24 cellular contexts compared by ENCODE assay signal in the genomic region with DNA sequence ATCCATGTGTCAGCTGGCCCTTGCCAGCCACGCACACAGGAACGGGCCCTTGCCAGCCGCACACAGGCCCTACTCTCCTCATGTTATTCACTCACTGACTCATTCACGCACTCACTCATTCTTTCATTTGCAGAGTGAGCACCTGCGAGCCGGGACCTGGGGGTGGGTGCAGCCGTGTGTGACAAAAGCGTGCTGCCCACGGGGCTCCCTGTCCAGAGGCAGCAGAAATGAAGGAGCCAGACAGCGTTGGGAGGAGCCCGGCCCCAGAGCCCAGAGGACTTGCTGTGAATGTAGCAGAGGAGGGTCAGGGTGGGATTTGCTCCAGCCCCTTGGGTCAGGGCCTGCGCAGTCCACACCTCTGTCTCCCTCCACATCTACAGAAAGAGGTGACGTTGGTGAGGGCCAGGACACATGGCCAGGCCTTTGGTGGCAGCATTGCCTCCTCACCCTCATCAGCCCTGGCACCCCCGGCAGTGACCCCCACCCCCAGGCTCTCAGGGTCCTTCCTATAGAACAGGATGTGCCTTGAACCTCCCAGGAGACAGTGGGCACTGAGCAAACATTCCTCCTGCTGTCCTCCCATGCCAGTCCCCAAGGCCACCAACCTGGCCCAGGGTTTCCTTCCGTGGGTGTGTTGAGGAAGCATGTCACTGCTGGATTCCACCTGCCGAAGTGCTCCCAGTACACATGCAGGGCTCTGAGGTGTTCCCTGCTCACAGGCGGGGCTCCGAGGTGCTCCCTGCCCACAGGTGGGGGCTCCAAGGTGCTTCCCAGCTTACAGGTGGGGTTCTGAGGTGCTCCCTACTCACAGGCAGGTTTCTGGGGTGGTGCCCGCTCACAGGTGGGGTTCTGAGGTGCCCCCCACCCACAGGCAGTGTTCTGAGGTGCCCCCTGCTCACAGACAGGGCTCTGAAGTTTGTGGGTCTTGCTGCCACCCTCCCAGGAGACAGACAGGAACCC.
DNase-seq lines count a peak whose midpoint lies in the region; ATAC-seq and TF ChIP-seq lines count a peak whose summit lies in the region.
"Had no signal": no experiment of that assay in that cellular context is flagged by ENCODE, and none has a peak within 500 bp of the region (broad histone marks: within the 10 kb centered on the region; RNA-seq: fewer than 3 reads in every experiment).

No MANE protein-coding gene starts in this region.

- peak overlapping the region; percentile 84 for H2AK5ac ChIP-seq in neuronal stem cell (ENCODE audit: low read depth, low read length)

- peak overlapping the region; percentile 75 for H2BK5ac ChIP-seq in neuronal stem cell (ENCODE audit: low read length)

- H3K4me2 ChIP-seq in neuronal stem cell (ENCODE audit: insufficient read depth, low read length, poor library complexity, severe bottlenecking) (no peak overlapping the region), OCI-LY7 (ENCODE audit: low read length) (no peak overlapping the region)

- no peak overlapping the region for H3K4ac ChIP-seq in neuronal stem cell (ENCODE audit: low read length)

- no peak overlapping the region for H3K4me3 Mint-ChIP-seq in CD14-positive monocyte
- no peak overlapping the region for H3K4me3 Mint-ChIP-seq in activated T-helper 2 cell treated with anti-CD3 and anti-CD28 coated beads, Interferon-gamma antibody, Interleukin-2, Interleukin-4, amounts not matched to agents 10 μg/mL and 5 μg/mL and 100 μg/mL, durations not matched to agents 14 hours and 24 hours and 36 hours (ENCODE audit: low read depth)
- H3K4me3 Mint-ChIP-seq: central memory CD8-positive, alpha-beta T cell; memory B cell had no signal

- H4K8ac ChIP-seq in neuronal stem cell (ENCODE audit: low read depth, low read length), result no peak overlapping the region

- no peaks in the 10 kb centered on the region for H3K9me2 ChIP-seq in OCI-LY7 (ENCODE audit: insufficient read depth, low read length)

- H3K4me1 ChIP-seq in neuronal stem cell (ENCODE audit: control insufficient read depth in 2 of 2, insufficient read depth in 1 of 2, low read depth in 1 of 2, low read length in 2 of 2) (peaks cover 0 to 8% of the 10 kb centered on the region in 2 donors), OCI-LY7 (ENCODE audit: insufficient read depth, low read length, poor library complexity, severe bottlenecking) (no peaks in the 10 kb centered on the region)
- H3K4me1 ChIP-seq: HAP-1 had no signal

- no peaks in the 10 kb centered on the region for H3K4me1 Mint-ChIP-seq in CD14-positive monocyte
- H3K4me1 Mint-ChIP-seq in activated T-helper 2 cell treated with anti-CD3 and anti-CD28 coated beads, Interferon-gamma antibody, Interleukin-2, Interleukin-4, amounts not matched to agents 10 μg/mL and 5 μg/mL and 100 μg/mL, durations not matched to agents 14 hours and 24 hours and 36 hours (ENCODE audit: low read depth), result no peaks in the 10 kb centered on the region
- H3K4me1 Mint-ChIP-seq: CD4-positive, CD25-positive, alpha-beta regulatory T cell; central memory CD8-positive, alpha-beta T cell; memory B cell had no signal

- POLR2A ChIA-PET in OCI-LY7 (lab: Charles Lee), result no interaction called here

- no peaks in the 10 kb centered on the region for H3K79me1 ChIP-seq in neuronal stem cell (ENCODE audit: low read depth, low read length)

- H2AFZ ChIP-seq in neuronal stem cell (ENCODE audit: low read length) (no peak overlapping the region), OCI-LY7 (ENCODE audit: low read length) (no peak overlapping the region)

- H3K27ac ChIP-seq in neuronal stem cell (replicated peaks; ENCODE audit: low read length), result no peak overlapping the region
- H3K27ac ChIP-seq in OCI-LY7 (ENCODE audit: low read depth, low read length, poor library complexity, severe bottlenecking), result no peak overlapping the region

- no peaks in the 10 kb centered on the region for H4K20me1 ChIP-seq in OCI-LY7 (ENCODE audit: insufficient read depth, low read length)

- H3K27me3 ChIP-seq in neuronal stem cell (ENCODE audit: control insufficient read depth in 3 of 3, insufficient read depth in 3 of 3, low read depth in 1 of 3, low read length in 3 of 3), result peaks cover 0 to 7% (median 0%) of the 10 kb centered on the region in 3 experiments

- no peak for ATAC-seq in left cardiac atrium
- ATAC-seq: activated naive CD4-positive, alpha-beta T cell treated with anti-CD3 and anti-CD28 coated beads, Interleukin-2, amount 50 U/mL, for 72 hours; sciatic nerve had no signal

- no peak overlapping the region for H4K91ac ChIP-seq in neuronal stem cell (ENCODE audit: low read depth, low read length, poor library complexity)

- H3K36me3 ChIP-seq in neuronal stem cell (replicated peaks in 1 of 2; ENCODE audit: control insufficient read depth in 2 of 2, insufficient read depth in 2 of 2, low read length in 2 of 2) (no peaks in the 10 kb centered on the region), OCI-LY7 (ENCODE audit: insufficient read depth, low read length) (no peaks in the 10 kb centered on the region)
- H3K36me3 ChIP-seq: HAP-1 had no signal

- H3K4me3 ChIP-seq in neuronal stem cell (ENCODE audit: low read length in 2 of 2) (no peak overlapping the region), OCI-LY7 (ENCODE audit: low read depth, low read length, poor library complexity, severe bottlenecking) (no peak overlapping the region)
- H3K4me3 ChIP-seq: HAP-1 had no signal

- no peaks in the 10 kb centered on the region for H3K79me2 ChIP-seq in OCI-LY7 (ENCODE audit: insufficient read depth, low read depth, low read length)

- peak overlapping the region in 1 of 7 donors; percentile 33 for H3K27ac Mint-ChIP-seq in CD14-positive monocyte
- no peak overlapping the region for H3K27ac Mint-ChIP-seq in activated T-helper 2 cell treated with anti-CD3 and anti-CD28 coated beads, Interferon-gamma antibody, Interleukin-2, Interleukin-4, amounts not matched to agents 10 μg/mL and 5 μg/mL and 100 μg/mL, durations not matched to agents 14 hours and 24 hours and 36 hours
- H3K27ac Mint-ChIP-seq: activated naive CD4-positive, alpha-beta T cell treated with anti-CD3 and anti-CD28 coated beads, Interleukin-2, amount 50 U/mL, for 72 hours; CD4-positive, CD25-positive, alpha-beta regulatory T cell; memory B cell had no signal

- H3K9me3 ChIP-seq in neuronal stem cell (replicated peaks in 1 of 2; ENCODE audit: control insufficient read depth in 2 of 2, insufficient read depth in 1 of 2, low read depth in 1 of 2, low read length in 2 of 2) (no peaks in the 10 kb centered on the region), OCI-LY7 (ENCODE audit: low read length) (no peaks in the 10 kb centered on the region)
- H3K9me3 ChIP-seq: HAP-1 had no signal

- H3K14ac ChIP-seq in neuronal stem cell (ENCODE audit: low read length), result peak overlapping the region; percentile 82

- no peak for TF ChIP-seq CTCF in CD14-positive monocyte (IDR thresholded peaks at IDR 0.05)
- TF ChIP-seq CTCF in OCI-LY7 (conservative IDR thresholded peaks at IDR 0.05; ENCODE audit: low read length), result no peak

- DNase-seq in CD14-positive monocyte (ENCODE audit: low spot score) (peak; percentile 42), RKO (ENCODE audit: low spot score) (peak; percentile 9), left cardiac atrium (peak; percentile 14), neuronal stem cell (ENCODE audit: low spot score) (no peak), OCI-LY7 (ENCODE audit: low spot score) (no peak), dermis blood vessel endothelial cell (no peak), activated gamma-delta T cell (lab: John Stamatoyannopoulos, UW) (no peak)
- DNase-seq in activated T-helper 2 cell treated with anti-CD3 and anti-CD28 coated beads, Interferon-gamma antibody, Interleukin-2, Interleukin-4, amounts not matched to agents 10 μg/mL and 5 μg/mL and 100 μg/mL, durations not matched to agents 14 hours and 24 hours and 36 hours (ENCODE audit: low spot score), result no peak
- DNase-seq: activated CD4-positive, CD25-positive, alpha-beta regulatory T cell treated with anti-CD3 and anti-CD28 coated beads, Interleukin-2, amount 50 U/mL, for 72 hours; activated T-cell treated with anti-CD3 and anti-CD28 coated beads, Interleukin-2, amount 50 U/mL, for 1 hour; CD4-positive, CD25-positive, alpha-beta regulatory T cell; DMS 273 treated with DMSO at 0.1 percent for 48 hours; erythroblast; foreskin fibroblast; hippocampal formation; NCI-H1417; NCI-H2107; NCI-H526; T1000 had no signal

- no peaks in the 10 kb centered on the region for H3K36me3 Mint-ChIP-seq in CD14-positive monocyte
- H3K36me3 Mint-ChIP-seq in activated T-helper 2 cell treated with anti-CD3 and anti-CD28 coated beads, Interferon-gamma antibody, Interleukin-2, Interleukin-4, amounts not matched to agents 10 μg/mL and 5 μg/mL and 100 μg/mL, durations not matched to agents 14 hours and 24 hours and 36 hours (ENCODE audit: low read depth), result no peaks in the 10 kb centered on the region
- H3K36me3 Mint-ChIP-seq: activated naive CD4-positive, alpha-beta T cell treated with anti-CD3 and anti-CD28 coated beads, Interleukin-2, amount 50 U/mL, for 72 hours; CD4-positive, CD25-positive, alpha-beta regulatory T cell; memory B cell had no signal

- no peak overlapping the region for H2BK120ac ChIP-seq in neuronal stem cell (ENCODE audit: low read depth, low read length)

- peak overlapping the region; percentile 71 for H3K18ac ChIP-seq in neuronal stem cell (ENCODE audit: low read length)

- no peaks in the 10 kb centered on the region for H3K9me3 Mint-ChIP-seq in CD14-positive monocyte
- H3K9me3 Mint-ChIP-seq in activated T-helper 2 cell treated with anti-CD3 and anti-CD28 coated beads, Interferon-gamma antibody, Interleukin-2, Interleukin-4, amounts not matched to agents 10 μg/mL and 5 μg/mL and 100 μg/mL, durations not matched to agents 14 hours and 24 hours and 36 hours, result no peaks in the 10 kb centered on the region
- H3K9me3 Mint-ChIP-seq: CD4-positive, CD25-positive, alpha-beta regulatory T cell; central memory CD8-positive, alpha-beta T cell; memory B cell had no signal

- CTCF ChIA-PET in OCI-LY7 (lab: Charles Lee; ENCODE audit: unreplicated experiment), result no interaction called here

- H3K27me3 Mint-ChIP-seq in CD14-positive monocyte (ENCODE audit: low read depth in 3 of 3), result peaks cover 0 to 7% (median 3%) of the 10 kb centered on the region in 3 donors
- H3K27me3 Mint-ChIP-seq in activated T-helper 2 cell treated with anti-CD3 and anti-CD28 coated beads, Interferon-gamma antibody, Interleukin-2, Interleukin-4, amounts not matched to agents 10 μg/mL and 5 μg/mL and 100 μg/mL, durations not matched to agents 14 hours and 24 hours and 36 hours (ENCODE audit: low read depth), result no peaks in the 10 kb centered on the region
- H3K27me3 Mint-ChIP-seq: CD4-positive, CD25-positive, alpha-beta regulatory T cell; central memory CD8-positive, alpha-beta T cell had no signal

- peak overlapping the region; percentile 1 for H2BK12ac ChIP-seq in neuronal stem cell (ENCODE audit: low read length)

- intact Hi-C loops in CD14-positive monocyte (cut with micrococcal nuclease), result no loop called here
- intact Hi-C loops in left cardiac atrium (cut with DNase I), result no loop called here
- intact Hi-C loops in activated T-helper 2 cell treated with anti-CD3 and anti-CD28 coated beads, Interferon-gamma antibody, Interleukin-2, Interleukin-4, amounts not matched to agents 10 μg/mL and 5 μg/mL and 100 μg/mL, durations not matched to agents 14 hours and 24 hours and 36 hours (cut with micrococcal nuclease), result no loop called here
- intact Hi-C loops in OCI-LY7 (cut with micrococcal nuclease; ENCODE audit: unreplicated experiment), result no loop called here

- BruUV-seq in OCI-LY7 (replicated peaks; lab: Mats Ljungman, UMichigan), result no TSS peak

- H3K9ac ChIP-seq in neuronal stem cell (ENCODE audit: low read depth, low read length, poor library complexity), result no peak overlapping the region

- WGBS in neuronal stem cell (ENCODE audit: extremely low coverage in 2 of 2, insufficient read length in 2 of 2, insufficient replicate concordance in 1 of 2), 2 donors, result no CpG with 5 or more reads among the region's 19 CpGs

- H2BK15ac ChIP-seq in neuronal stem cell (ENCODE audit: low read length), result peak overlapping the region; percentile 85

- peak overlapping the region; percentile 31 for H3K23ac ChIP-seq in neuronal stem cell (ENCODE audit: low read depth, low read length, poor library complexity)

Comparison
In these comparisons a context has a peak if more than half of its experiments do, and no peak if none do; other contexts are left out.
1. DNase-seq: peak in CD14-positive monocyte (single experiment), RKO (single experiment) and left cardiac atrium (single experiment); none in neuronal stem cell (single experiment), activated T-helper 2 cell treated with anti-CD3 and anti-CD28 coated beads, Interferon-gamma antibody, Interleukin-2, Interleukin-4, amounts not matched to agents 10 μg/mL and 5 μg/mL and 100 μg/mL, durations not matched to agents 14 hours and 24 hours and 36 hours (single experiment), OCI-LY7 (single experiment), dermis blood vessel endothelial cell (single experiment) and activated gamma-delta T cell (single experiment).